19 cellular contexts compared by ENCODE assay signal in genomic region chr5:151733727-151734408, GRCh38. TPM values are rescaled to one million over a fixed set of nuclear protein-coding genes. Genes with fewer than 3 reads are reported as not detected.
DNase-seq lines count a peak whose midpoint lies in the region; ATAC-seq, FAIRE-seq and TF ChIP-seq lines count a peak whose summit lies in the region.
"Had no signal": no experiment of that assay in that cellular context is flagged by ENCODE, and none has a peak within 500 bp of the region (broad histone marks: within the 10 kb centered on the region; RNA-seq: fewer than 3 reads in every experiment).

No MANE protein-coding gene starts in this region.

- H3K4me3 ChIP-seq in AG10803 (ENCODE audit: low read length) (no peak overlapping the region), astrocyte (ENCODE audit: insufficient read depth, low read depth, low read length) (no peak overlapping the region)
- H3K4me3 ChIP-seq: SJSA1 had no signal

- DNase-seq in AG10803 (ENCODE audit: low read depth) (peak; percentile 69), HFFc6 (peak; percentile 82), astrocyte (ENCODE audit: low read depth) (peak; percentile 87), myocyte (ENCODE audit: low read depth) (peak; percentile 28), hippocampal formation (lab: John Stamatoyannopoulos, UW) (no peak), NCI-H1436 (lab: John Stamatoyannopoulos, UW) (no peak), RKO (ENCODE audit: low spot score) (no peak)
- DNase-seq: AML-193, GDM1, H7, NCI-H1048, NCI-H345, NCI-H526 treated with DMSO at 0.1 percent for 48 hours, T-helper 1 cell had no signal

- peaks cover 8% of the 10 kb centered on the region for H3K4me1 ChIP-seq in astrocyte (ENCODE audit: insufficient read depth, low read length)

- no peaks in the 10 kb centered on the region for H3K79me2 ChIP-seq in astrocyte (ENCODE audit: insufficient read depth, low read length)

- no peak for FAIRE-seq in astrocyte (lab: Jason Lieb, UNC)
- FAIRE-seq: A204.1 had no signal

- H3K27me3 ChIP-seq in astrocyte (ENCODE audit: insufficient read depth, low read length) = no peaks in the 10 kb centered on the region
- H3K27me3 ChIP-seq: SJSA1 had no signal

- H3K9ac ChIP-seq in astrocyte (ENCODE audit: low read length) = no peak overlapping the region

- no peak overlapping the region for H3K4me2 ChIP-seq in astrocyte (ENCODE audit: low read length)

- no peaks in the 10 kb centered on the region for H3K36me3 ChIP-seq in astrocyte (ENCODE audit: insufficient read depth, low read length)
- H3K36me3 ChIP-seq: SJSA1 had no signal

- H3K4me1 Mint-ChIP-seq in HFFc6 (ENCODE audit: low read depth) (peaks cover 51% of the 10 kb centered on the region), astrocyte (ENCODE audit: low read depth, unreplicated experiment) (peaks cover 24% of the 10 kb centered on the region)
- H3K4me1 Mint-ChIP-seq: IgD-negative memory B cell had no signal

- H3K27ac Mint-ChIP-seq in HFFc6 (peak overlapping the region; percentile 45), astrocyte (ENCODE audit: unreplicated experiment) (no peak overlapping the region)
- H3K27ac Mint-ChIP-seq: IgD-negative memory B cell had no signal

- no peak overlapping the region for H3K27ac ChIP-seq in astrocyte (ENCODE audit: low read depth, low read length)
- H3K27ac ChIP-seq: SJSA1 had no signal

- H3K27me3 Mint-ChIP-seq in HFFc6 (ENCODE audit: insufficient read depth) (no peaks in the 10 kb centered on the region), astrocyte (ENCODE audit: low read depth, unreplicated experiment) (no peaks in the 10 kb centered on the region)
- H3K27me3 Mint-ChIP-seq: IgD-negative memory B cell had no signal

- no peak for ATAC-seq in HG03342 (IDR thresholded peaks at IDR 0.05; ENCODE audit: unreplicated experiment)

- TF ChIP-seq CTCF in AG10803 (conservative IDR thresholded peaks at IDR 0.05; ENCODE audit: low read length) (no peak), HFFc6 (IDR thresholded peaks at IDR 0.05) (no peak), astrocyte (IDR thresholded peaks at IDR 0.05; ENCODE audit: insufficient read depth, low read depth, low read length) (no peak)

- H2AFZ ChIP-seq in astrocyte (ENCODE audit: low read depth, low read length) = no peak overlapping the region

- H3K4me3 Mint-ChIP-seq in HFFc6 = no peak overlapping the region
- no peak overlapping the region for H3K4me3 Mint-ChIP-seq in astrocyte (ENCODE audit: unreplicated experiment)
- H3K4me3 Mint-ChIP-seq: IgD-negative memory B cell had no signal

- no peaks in the 10 kb centered on the region for H3K9me3 ChIP-seq in astrocyte (ENCODE audit: insufficient read depth, low read depth, low read length)

- no peaks in the 10 kb centered on the region for H4K20me1 ChIP-seq in astrocyte (ENCODE audit: insufficient read depth, low read length)

- H3K36me3 Mint-ChIP-seq in HFFc6 (ENCODE audit: low read depth) (peaks cover 13% of the 10 kb centered on the region), astrocyte (ENCODE audit: low read depth, unreplicated experiment) (peaks cover 6% of the 10 kb centered on the region)

- H3K9me3 Mint-ChIP-seq in HFFc6 (peaks cover 14% of the 10 kb centered on the region), astrocyte (ENCODE audit: unreplicated experiment) (peaks cover 11% of the 10 kb centered on the region)

RNA-seq across cellular contexts. Expression of gene ATOX1, which starts 24.6 kb away (rescaled TPM):
- 100 to 1,000 TPM; 148 to 185 (median 155) TPM for total RNA-seq in HFFc6 (2021; fragmentation: NEBNext Ultra II Directional; extraction: Animal tissue kit (Norgen Biotek cat#: 25700))
- total RNA-seq in astrocyte (265 and 274 TPM in 2 replicates), myocyte (43.8 and 55.9 TPM in 2 replicates)
- 270 TPM for polyA plus RNA-seq in myocyte (2012)

RNA-seq across cellular contexts. Expression of gene G3BP1, which starts 37.9 kb away (rescaled TPM):
- total RNA-seq in HFFc6 (2021; fragmentation: NEBNext Ultra II Directional; extraction: Animal tissue kit (Norgen Biotek cat#: 25700)) = 100 to 1,000 TPM; 242 to 284 (median 245) TPM
- total RNA-seq in astrocyte = 231 and 246 TPM in 2 replicates
- total RNA-seq in myocyte = 144 and 147 TPM in 2 replicates
- 105 TPM for polyA plus RNA-seq in myocyte (2012)

RNA-seq across cellular contexts. Expression of gene SPARC, which starts 47.2 kb away (rescaled TPM):
- total RNA-seq in HFFc6 (2021; fragmentation: NEBNext Ultra II Directional; extraction: Animal tissue kit (Norgen Biotek cat#: 25700)) = 1,000 to 10,000 TPM; 3,729 to 5,836 (median 4,094) TPM
- 15,667 and 20,724 TPM in 2 replicates for total RNA-seq in astrocyte
- 4,412 and 4,598 TPM in 2 replicates for total RNA-seq in myocyte
- 20,698 TPM for polyA plus RNA-seq in myocyte (2012)
- total RNA-seq: HT-29 had no signal

Comparison
In these comparisons a context has a peak if more than half of its experiments do, and no peak if none do; other contexts are left out.
1. DNase-seq: peak in AG10803 (single experiment), HFFc6 (single experiment), astrocyte (single experiment) and myocyte (single experiment); none in hippocampal formation (0 of 2), NCI-H1436 (single experiment) and RKO (single experiment).